Comparison of ENCODE assay signal across 8 cellular contexts in genomic region chr17:36463916-36464764, GRCh38. TPM values are rescaled to one million over a fixed set of nuclear protein-coding genes. Genes with fewer than 3 reads are reported as not detected.
DNase-seq lines count a peak whose midpoint lies in the region; ATAC-seq and TF ChIP-seq lines count a peak whose summit lies in the region.

No MANE protein-coding gene starts in this region.

- H3K27me3 ChIP-seq in right cardiac atrium (ENCODE audit: control insufficient read depth, insufficient read depth): peaks cover 5% of the 10 kb centered on the region
- H3K27me3 ChIP-seq in sigmoid colon: peaks cover 13 to 62% (median 29%) of the 10 kb centered on the region in 3 donors

- DNase-seq in GM12865 (ENCODE audit: low read depth): peak; percentile 21
- DNase-seq in NCI-H2227 (lab: John Stamatoyannopoulos, UW; ENCODE audit: unreplicated experiment): peak; percentile 56
- DNase-seq in right cardiac atrium: peak; percentile 59 to 76 (median 69)
- DNase-seq in sigmoid colon: peak; percentile 55

- no peak for TF ChIP-seq EP300 in sigmoid colon (IDR thresholded peaks at IDR 0.05)

- no peaks in the 10 kb centered on the region for H3K4me1 ChIP-seq in right cardiac atrium (ENCODE audit: control insufficient read depth, insufficient read depth, low read length)
- peaks cover 0 to 5% (median 0%) of the 10 kb centered on the region in 4 donors for H3K4me1 ChIP-seq in sigmoid colon

- H3K4me1 Mint-ChIP-seq in activated T-helper 17 cell treated with anti-CD3 and anti-CD28 coated beads, Interleukin-2, amount 50 U/mL, for 72 hours: no peaks in the 10 kb centered on the region

- H3K27ac ChIP-seq in right cardiac atrium (ENCODE audit: low read length) (no peak overlapping the region), sigmoid colon (no peak overlapping the region)

- TF ChIP-seq CTCF in GM12865 (IDR thresholded peaks at IDR 0.05; ENCODE audit: insufficient read depth, low read depth, low read length, missing control alignments) (no peak), sigmoid colon (IDR thresholded peaks at IDR 0.05) (no peak)

- H3K4me3 ChIP-seq in GM12865 (ENCODE audit: low read depth, low read length) (no peak overlapping the region), right cardiac atrium (ENCODE audit: low read length) (no peak overlapping the region), sigmoid colon (no peak overlapping the region)

- H3K4me3 Mint-ChIP-seq in activated T-helper 17 cell treated with anti-CD3 and anti-CD28 coated beads, Interleukin-2, amount 50 U/mL, for 72 hours: no peak overlapping the region

- no peaks in the 10 kb centered on the region for H3K36me3 ChIP-seq in sigmoid colon

- no peak overlapping the region for H3K27ac Mint-ChIP-seq in activated T-helper 17 cell treated with anti-CD3 and anti-CD28 coated beads, Interleukin-2, amount 50 U/mL, for 72 hours

- intact Hi-C loops in right cardiac atrium (cut with DNase I): no loop called here
- intact Hi-C loops in sigmoid colon (cut with DNase I): no loop called here

- no peaks in the 10 kb centered on the region for H3K36me3 Mint-ChIP-seq in activated T-helper 17 cell treated with anti-CD3 and anti-CD28 coated beads, Interleukin-2, amount 50 U/mL, for 72 hours (ENCODE audit: low read depth)

- ATAC-seq in activated T-helper 17 cell treated with anti-CD3 and anti-CD28 coated beads, Interleukin-2, amount 50 U/mL, for 72 hours (replicated peaks): peak; percentile 96
- ATAC-seq in right cardiac atrium (peak; percentile 79 to 90), GM21423 (IDR thresholded peaks at IDR 0.05; ENCODE audit: unreplicated experiment) (no peak), GM19463 (IDR thresholded peaks at IDR 0.05; ENCODE audit: unreplicated experiment) (no peak), GM18519 (IDR thresholded peaks at IDR 0.05; ENCODE audit: low FRiP score, unreplicated experiment) (no peak)

- TF ChIP-seq POLR2A in sigmoid colon (IDR thresholded peaks at IDR 0.05): no peak

- no peaks in the 10 kb centered on the region for H3K9me3 Mint-ChIP-seq in activated T-helper 17 cell treated with anti-CD3 and anti-CD28 coated beads, Interleukin-2, amount 50 U/mL, for 72 hours

- no peaks in the 10 kb centered on the region for H3K9me3 ChIP-seq in right cardiac atrium (ENCODE audit: control insufficient read depth, low read length)
- no peaks in the 10 kb centered on the region for H3K9me3 ChIP-seq in sigmoid colon

- 14% methylated on average over 54 of the region's 54 CpGs for WGBS in right cardiac atrium
- WGBS in sigmoid colon, 2 donors: 18 to 22% methylated on average over 54 of the region's 54 CpGs

- peaks cover 39% of the 10 kb centered on the region for H3K27me3 Mint-ChIP-seq in activated T-helper 17 cell treated with anti-CD3 and anti-CD28 coated beads, Interleukin-2, amount 50 U/mL, for 72 hours

RNA-seq across cellular contexts. Expression of gene ZNHIT3, which starts 22.3 kb away (rescaled TPM):
- 10 to 100 TPM; 47.9 to 57.6 TPM for total RNA-seq in activated T-helper 17 cell treated with anti-CD3 and anti-CD28 coated beads, Interleukin-2, amount 50 U/mL, for 72 hours
- 10 to 100 TPM; 17.7 to 24.0 (median 23.6) TPM for total RNA-seq in right cardiac atrium
- 32.3 TPM for polyA plus RNA-seq in right cardiac atrium
- 10 to 100 TPM; 31.0 to 59.9 (median 44.9) TPM for total RNA-seq in sigmoid colon
- 10 to 100 TPM; 49.9 to 60.7 (median 51.8) TPM for polyA plus RNA-seq in sigmoid colon

Comparison
In these comparisons a context has a peak if more than half of its experiments do, and no peak if none do; other contexts are left out.
1. ATAC-seq: peak in activated T-helper 17 cell treated with anti-CD3 and anti-CD28 coated beads, Interleukin-2, amount 50 U/mL, for 72 hours (single experiment) and right cardiac atrium (2 of 2); none in GM21423 (single experiment), GM19463 (single experiment) and GM18519 (single experiment).
2. Peak in every context shown above with its lines, with median percentiles within 50 percentile points of each other: DNase-seq.